ENCODE assay signal across 20 cellular contexts in genomic region chr4:98958065-98958464, GRCh38.
"Had no signal": no experiment of that assay in that cellular context is flagged by ENCODE, and none has a peak within 500 bp of the region (broad histone marks: within the 10 kb centered on the region; RNA-seq: fewer than 3 reads in every experiment).

No MANE protein-coding gene starts in this region.

- H3K27me3 Mint-ChIP-seq: dendritic cell treated with granulocyte-macrophage colony-stimulating factor and Interleukin-4, amounts not matched to agents 40 ng/mL and 50 ng/mL, for 4 days; type B pancreatic cell had no signal

- H3K9me3 ChIP-seq: esophagus muscularis mucosa, gastrocnemius medialis, heart right ventricle, mucosa of descending colon, neutrophil, ovary, right atrium auricular region, uterus had no signal

- H3K4me1 ChIP-seq: esophagus muscularis mucosa, gastrocnemius medialis, heart right ventricle, right atrium auricular region, uterus had no signal

- DNase-seq: effector memory CD8-positive, alpha-beta T cell; gastrocnemius medialis; heart right ventricle; hypothalamus; kidney glomerular epithelial cell; mammary epithelial cell; mucosa of descending colon; naive thymus-derived CD8-positive, alpha-beta T cell; ovary; small intestine; stimulated activated CD4-positive, alpha-beta T cell treated with anti-CD3 and anti-CD28 coated beads, Interleukin-12 subunit alpha, Interleukin-12 subunit beta, amount 100 ng/mL, for 4 hours; stimulated activated naive CD4-positive, alpha-beta T cell treated with Interleukin-2 at 50 U/mL for 16 hours; uterus had no signal

- H3K36me3 Mint-ChIP-seq: type B pancreatic cell had no signal

- H3K27me3 ChIP-seq: esophagus muscularis mucosa, gastrocnemius medialis, heart right ventricle, neutrophil, ovary, right atrium auricular region, uterus had no signal

- H3K27ac Mint-ChIP-seq: dendritic cell treated with granulocyte-macrophage colony-stimulating factor and Interleukin-4, amounts not matched to agents 40 ng/mL and 50 ng/mL, for 4 days; effector memory CD8-positive, alpha-beta T cell; naive thymus-derived CD8-positive, alpha-beta T cell; type B pancreatic cell had no signal

- H3K27ac ChIP-seq: epithelial cell of prostate, esophagus muscularis mucosa, gastrocnemius medialis, heart right ventricle, neutrophil, ovary, right atrium auricular region, uterus had no signal

- H3K4me3 ChIP-seq: esophagus muscularis mucosa, gastrocnemius medialis, heart right ventricle, mucosa of descending colon, ovary, right atrium auricular region, uterus had no signal

- ATAC-seq: effector memory CD8-positive, alpha-beta T cell; gastrocnemius medialis; heart right ventricle; mucosa of descending colon; naive thymus-derived CD8-positive, alpha-beta T cell had no signal

- FAIRE-seq: islet of Langerhans, small intestine had no signal

- H3K9me3 Mint-ChIP-seq: dendritic cell treated with granulocyte-macrophage colony-stimulating factor and Interleukin-4, amounts not matched to agents 40 ng/mL and 50 ng/mL, for 4 days; effector memory CD8-positive, alpha-beta T cell; naive thymus-derived CD8-positive, alpha-beta T cell; type B pancreatic cell had no signal

- H3K36me3 ChIP-seq: esophagus muscularis mucosa, gastrocnemius medialis, heart right ventricle, neutrophil, ovary, right atrium auricular region, uterus had no signal

- H3K4me3 Mint-ChIP-seq: dendritic cell treated with granulocyte-macrophage colony-stimulating factor and Interleukin-4, amounts not matched to agents 40 ng/mL and 50 ng/mL, for 4 days; effector memory CD8-positive, alpha-beta T cell; naive thymus-derived CD8-positive, alpha-beta T cell; type B pancreatic cell had no signal
